In genomic region chr21:15062566-15062965, GRCh38 we compare ENCODE assay signal across 8 cellular contexts. TPM values are rescaled to one million over a fixed set of nuclear protein-coding genes. Genes with fewer than 3 reads are reported as not detected.
A peak's percentile ranks its signal among the peaks of the same experiment; 100 is the strongest.
DNase-seq lines count a peak whose midpoint lies in the region; ATAC-seq and TF ChIP-seq lines count a peak whose summit lies in the region.

No MANE protein-coding gene starts in this region.

- H3K36me3 Mint-ChIP-seq in dendritic cell treated with granulocyte-macrophage colony-stimulating factor and Interleukin-4, amounts not matched to agents 40 ng/mL and 50 ng/mL, for 4 days (ENCODE audit: low read depth), result peaks cover 18% of the 10 kb centered on the region
- H3K36me3 Mint-ChIP-seq in natural killer cell, result no peaks in the 10 kb centered on the region

- peaks cover 64% of the 10 kb centered on the region for H3K4me1 ChIP-seq in DND-41 (ENCODE audit: insufficient read depth, low read length)

- peak overlapping the region; percentile 84 for H3K4me3 Mint-ChIP-seq in dendritic cell treated with granulocyte-macrophage colony-stimulating factor and Interleukin-4, amounts not matched to agents 40 ng/mL and 50 ng/mL, for 4 days
- peak overlapping the region; percentile 90 for H3K4me3 Mint-ChIP-seq in natural killer cell

- ATAC-seq in DND-41 (ENCODE audit: insufficient read depth, low read depth), result no peak
- no peak for ATAC-seq in natural killer cell
- ATAC-seq in GM21528 (IDR thresholded peaks at IDR 0.05; ENCODE audit: low FRiP score, unreplicated experiment), result no peak
- ATAC-seq in HG03097 (IDR thresholded peaks at IDR 0.05; ENCODE audit: low FRiP score, unreplicated experiment), result no peak

- peak overlapping the region; percentile 68 for H3K4me2 ChIP-seq in DND-41 (ENCODE audit: insufficient read depth, low read length)

- peak overlapping the region; percentile 92; the same call in 1 of the 2 replicates for H3K27ac ChIP-seq in DND-41 (ENCODE audit: low read length)

- H3K79me2 ChIP-seq in DND-41 (ENCODE audit: insufficient read depth, low read length), result peaks cover 81% of the 10 kb centered on the region

- no peaks in the 10 kb centered on the region for H3K27me3 ChIP-seq in DND-41 (ENCODE audit: insufficient read depth, low read length, poor library complexity)

- peaks cover 66% of the 10 kb centered on the region for H3K4me1 Mint-ChIP-seq in dendritic cell treated with granulocyte-macrophage colony-stimulating factor and Interleukin-4, amounts not matched to agents 40 ng/mL and 50 ng/mL, for 4 days (ENCODE audit: low read depth)
- H3K4me1 Mint-ChIP-seq in natural killer cell, result peaks cover 55 to 58% of the 10 kb centered on the region in 2 donors

- no peaks in the 10 kb centered on the region for H3K9me3 ChIP-seq in DND-41 (ENCODE audit: insufficient read depth, low read length, severe bottlenecking)

- intact Hi-C loops in dendritic cell treated with granulocyte-macrophage colony-stimulating factor and Interleukin-4, amounts not matched to agents 40 ng/mL and 50 ng/mL, for 4 days (cut with micrococcal nuclease), result loop anchor here (2.0 to 10.0 kb wide), 3 partner anchors 298 to 420 kb away; no protein-coding TSS in a partner anchor
- intact Hi-C loops in natural killer cell (cut with micrococcal nuclease) (loop anchor here (5.0 to 10.0 kb wide), 2 partner anchors 532 to 670 kb away; no protein-coding TSS in a partner anchor), head of caudate nucleus (cut with DNase I) (loop anchor here (10.0 kb wide), 2 partner anchors 198 to 672 kb away; no protein-coding TSS in a partner anchor)

- peaks cover 40% of the 10 kb centered on the region; the same call in 1 of the 2 replicates for H4K20me1 ChIP-seq in DND-41 (ENCODE audit: insufficient read depth, low read length)

- H3K36me3 ChIP-seq in DND-41 (ENCODE audit: insufficient read depth, low read length), result no peaks in the 10 kb centered on the region

- H3K27ac Mint-ChIP-seq in dendritic cell treated with granulocyte-macrophage colony-stimulating factor and Interleukin-4, amounts not matched to agents 40 ng/mL and 50 ng/mL, for 4 days, result peak overlapping the region; percentile 19
- H3K27ac Mint-ChIP-seq in natural killer cell, result peak overlapping the region; percentile 82 to 84

- H3K9ac ChIP-seq in DND-41 (ENCODE audit: low read depth, low read length), result peak overlapping the region; percentile 95

- peak overlapping the region; percentile 44 to 85; a peak in 3 of 4 replicates for H3K4me3 ChIP-seq in DND-41 (ENCODE audit: low read depth in 1 of 2, low read length in 2 of 2)

- H3K9me3 Mint-ChIP-seq in dendritic cell treated with granulocyte-macrophage colony-stimulating factor and Interleukin-4, amounts not matched to agents 40 ng/mL and 50 ng/mL, for 4 days, result no peaks in the 10 kb centered on the region
- H3K9me3 Mint-ChIP-seq in natural killer cell, result no peaks in the 10 kb centered on the region

- H3K27me3 Mint-ChIP-seq in dendritic cell treated with granulocyte-macrophage colony-stimulating factor and Interleukin-4, amounts not matched to agents 40 ng/mL and 50 ng/mL, for 4 days, result no peaks in the 10 kb centered on the region
- no peaks in the 10 kb centered on the region for H3K27me3 Mint-ChIP-seq in natural killer cell (ENCODE audit: low read depth in 2 of 2)

- TF ChIP-seq CTCF in DND-41 (IDR thresholded peaks at IDR 0.05; ENCODE audit: borderline replicate concordance, extremely low read depth, low read length, poor library complexity, severe bottlenecking) (peak; percentile 47), natural killer cell (IDR thresholded peaks at IDR 0.05) (no peak)

- no peak overlapping the region for H2AFZ ChIP-seq in DND-41 (ENCODE audit: low read depth, low read length)

- no peak for DNase-seq in DND-41
- DNase-seq in NCI-H748 treated with DMSO at 0.1 percent for 48 hours (lab: John Stamatoyannopoulos, UW), result peak; percentile 21
- DNase-seq in natural killer cell, result no peak
- DNase-seq in activated gamma-delta T cell (lab: John Stamatoyannopoulos, UW), result no peak
- no peak for DNase-seq in head of caudate nucleus

RNA-seq across cellular contexts. Expression of gene NRIP1, which starts 2.2 kb away (rescaled TPM):
- 10 to 100 TPM; 42.4 to 46.8 (median 42.6) TPM for total RNA-seq in natural killer cell
